ENCODE assay signal across 27 cellular contexts in genomic region chr16:13793788-13794461, GRCh38.
DNase-seq lines count a peak whose midpoint lies in the region; ATAC-seq, FAIRE-seq and TF ChIP-seq lines count a peak whose summit lies in the region.
"Had no signal": no experiment of that assay in that cellular context is flagged by ENCODE, and none has a peak within 500 bp of the region (broad histone marks: within the 10 kb centered on the region; RNA-seq: fewer than 3 reads in every experiment).

No MANE protein-coding gene starts in this region.

- intact Hi-C loops in HepG2 (cut with micrococcal nuclease; ENCODE audit: unreplicated experiment): no loop called here
- intact Hi-C loops in A673 (cut with micrococcal nuclease; ENCODE audit: unreplicated experiment): loop anchor here (10.0 kb wide), 1 partner anchor 61 kb away; no protein-coding TSS in a partner anchor

- peaks cover 10 to 36% (median 30%) of the 10 kb centered on the region in 4 donors for H3K4me1 ChIP-seq in liver (ENCODE audit: control insufficient read depth in 4 of 4, insufficient read depth in 4 of 4, low read length in 3 of 4)
- H3K4me1 ChIP-seq in HepG2 (ENCODE audit: insufficient read depth, low read length): no peaks in the 10 kb centered on the region
- H3K4me1 ChIP-seq in A673 (ENCODE audit: insufficient read depth, low read length, poor library complexity, severe bottlenecking): no peaks in the 10 kb centered on the region
- H3K4me1 ChIP-seq: adrenal gland, BLaER1, Caco-2, HAP-1, stomach had no signal

- WGBS in liver: 16% methylated on average over 3 of the region's 3 CpGs
- 0% methylated on average over 3 of the region's 3 CpGs for WGBS in HepG2 (ENCODE audit: low lambda C conversion rate)

- H3K4me2 ChIP-seq in HepG2 (ENCODE audit: low read depth, low read length): no peak overlapping the region
- H3K4me2 ChIP-seq: BLaER1 had no signal

- TF ChIP-seq CTCF in liver (IDR thresholded peaks at IDR 0.05; ENCODE audit: low read depth, low read length, missing input control): no peak
- TF ChIP-seq CTCF in HepG2 (CRISPR knock-in tag; IDR thresholded peaks at IDR 0.05): no peak
- TF ChIP-seq CTCF in HFFc6 (IDR thresholded peaks at IDR 0.05): no peak
- no peak for TF ChIP-seq CTCF in A673 (conservative IDR thresholded peaks at IDR 0.05; ENCODE audit: low read depth, low read length)

- H3K9me3 ChIP-seq in liver (ENCODE audit: control insufficient read depth in 4 of 4, low read length in 3 of 4): no peaks in the 10 kb centered on the region
- no peaks in the 10 kb centered on the region for H3K9me3 ChIP-seq in HepG2 (ENCODE audit: low read length)
- no peaks in the 10 kb centered on the region for H3K9me3 ChIP-seq in A673 (ENCODE audit: low read depth, low read length, poor library complexity, severe bottlenecking)
- H3K9me3 ChIP-seq: adrenal gland, Caco-2, HAP-1 had no signal

- H3K36me3 ChIP-seq in liver (ENCODE audit: control insufficient read depth in 4 of 4, insufficient read depth in 3 of 4, low read depth in 1 of 4, low read length in 3 of 4) (no peaks in the 10 kb centered on the region), HepG2 (replicated peaks in 1 of 2; ENCODE audit: control insufficient read depth in 1 of 2, insufficient read depth in 2 of 2, low read length in 2 of 2) (no peaks in the 10 kb centered on the region), A673 (ENCODE audit: insufficient read depth, low read length, poor library complexity, severe bottlenecking) (no peaks in the 10 kb centered on the region)
- H3K36me3 ChIP-seq: adrenal gland, BLaER1, brain microvascular endothelial cell, HAP-1, stomach had no signal

- H3K4me1 Mint-ChIP-seq in HFFc6 (ENCODE audit: low read depth) (no peaks in the 10 kb centered on the region), T-cell (no peaks in the 10 kb centered on the region)
- H3K4me1 Mint-ChIP-seq: activated CD4-positive, alpha-beta T cell treated with anti-CD3 and anti-CD28 coated beads, Interleukin-2, amount 10 ng/mL, durations not matched to agents 7 days and 5 days had no signal

- ATAC-seq in HepG2 (no peak), T-cell (replicated peaks in 1 of 4) (no peak)
- ATAC-seq: activated T-cell treated with anti-CD3 and anti-CD28 coated beads, Interleukin-2, amount 50 U/mL, for 4 hours; WTC11 had no signal

- H3K9ac ChIP-seq in liver (ENCODE audit: low read depth in 1 of 2, low read length in 2 of 2) (no peak overlapping the region), HepG2 (ENCODE audit: insufficient read depth, low read depth, low read length) (no peak overlapping the region)
- H3K9ac ChIP-seq: BLaER1 had no signal

- in situ Hi-C loops in HepG2 (cut with HindIII; ENCODE audit: extremely low pct_ligation_motif_present, low pct_unique_long_range_greater_than_20kb): no loop called here

- H3K27me3 Mint-ChIP-seq in HFFc6 (ENCODE audit: insufficient read depth) (no peaks in the 10 kb centered on the region), T-cell (peaks cover 5 to 11% of the 10 kb centered on the region in 2 donors)
- H3K27me3 Mint-ChIP-seq: activated CD4-positive, alpha-beta T cell treated with anti-CD3 and anti-CD28 coated beads, Interleukin-2, amount 10 ng/mL, durations not matched to agents 7 days and 5 days had no signal

- peak; percentile 24 to 60 for TF ChIP-seq RAD21 in liver (IDR thresholded peaks at IDR 0.05)
- no peak for TF ChIP-seq RAD21 in HepG2 (CRISPR knock-in tag; IDR thresholded peaks at IDR 0.05)

- no peak overlapping the region for H3K27ac Mint-ChIP-seq in HFFc6
- H3K27ac Mint-ChIP-seq in T-cell: no peak overlapping the region
- H3K27ac Mint-ChIP-seq: activated CD4-positive, alpha-beta T cell treated with anti-CD3 and anti-CD28 coated beads, Interleukin-2, amount 10 ng/mL, durations not matched to agents 7 days and 5 days; naive B cell; WTC11 had no signal

- no peak overlapping the region for H2AFZ ChIP-seq in HepG2 (ENCODE audit: low read length)

- H3K4me3 Mint-ChIP-seq in HFFc6 (no peak overlapping the region), T-cell (no peak overlapping the region)
- H3K4me3 Mint-ChIP-seq: activated CD4-positive, alpha-beta T cell treated with anti-CD3 and anti-CD28 coated beads, Interleukin-2, amount 10 ng/mL, durations not matched to agents 7 days and 5 days; activated T-cell treated with anti-CD3 and anti-CD28 coated beads, Interleukin-2, amount 50 U/mL, for 4 hours; naive B cell; WTC11 had no signal

- H3K27ac ChIP-seq in liver (ENCODE audit: low read depth in 1 of 2, low read length in 2 of 2) (peak overlapping the region; percentile 74 to 78), HepG2 (ENCODE audit: extremely low read length, insufficient read depth, low read length) (no peak overlapping the region), A673 (ENCODE audit: low read depth, low read length, poor library complexity, severe bottlenecking) (no peak overlapping the region)
- H3K27ac ChIP-seq: BLaER1, brain microvascular endothelial cell, epithelial cell of prostate, stomach had no signal

- H3K79me2 ChIP-seq in HepG2 (ENCODE audit: insufficient read depth, low read length): no peaks in the 10 kb centered on the region

- H3K27me3 ChIP-seq in liver (ENCODE audit: control insufficient read depth in 4 of 4, insufficient read depth in 4 of 4, low read length in 3 of 4): no peaks in the 10 kb centered on the region
- H3K27me3 ChIP-seq in HepG2 (ENCODE audit: control insufficient read depth in 1 of 2, insufficient read depth in 2 of 2, low read length in 2 of 2): peaks cover 0 to 16% of the 10 kb centered on the region in 2 experiments; a peak in 2 of 5 replicates
- H3K27me3 ChIP-seq in A673 (replicated peaks; ENCODE audit: insufficient read depth, low read depth, low read length, poor library complexity): no peaks in the 10 kb centered on the region
- H3K27me3 ChIP-seq: adrenal gland, BLaER1, brain microvascular endothelial cell had no signal

- H3K9me3 Mint-ChIP-seq in HFFc6 (peaks cover 28% of the 10 kb centered on the region), T-cell (peaks cover 4 to 14% (median 9%) of the 10 kb centered on the region in 3 donors)
- H3K9me3 Mint-ChIP-seq: activated CD4-positive, alpha-beta T cell treated with anti-CD3 and anti-CD28 coated beads, Interleukin-2, amount 10 ng/mL, durations not matched to agents 7 days and 5 days had no signal

- H3K36me3 Mint-ChIP-seq in HFFc6 (ENCODE audit: low read depth): no peaks in the 10 kb centered on the region
- no peaks in the 10 kb centered on the region for H3K36me3 Mint-ChIP-seq in T-cell
- H3K36me3 Mint-ChIP-seq: naive B cell had no signal

- TF ChIP-seq EP300 in HepG2 (IDR thresholded peaks at IDR 0.05; ENCODE audit: low read depth in 2 of 2, low read length in 2 of 2) (no peak), HepG2 (CRISPR knock-in tag; IDR thresholded peaks at IDR 0.05; ENCODE audit: borderline replicate concordance) (no peak)

- H4K20me1 ChIP-seq in HepG2 (ENCODE audit: insufficient read depth, low read length): no peaks in the 10 kb centered on the region
- H4K20me1 ChIP-seq: BLaER1 had no signal

- CTCF ChIA-PET in HepG2 (lab: Yijun Ruan, JAX; ENCODE audit: low intra/inter-chr PET ratio, low total read pairs) (no interaction called here), A673 (lab: Charles Lee) (no interaction called here), T-cell (lab: Charles Lee) (no interaction called here)

- H3K4me3 ChIP-seq in liver (ENCODE audit: low read depth in 1 of 3, low read length in 3 of 3) (no peak overlapping the region), HepG2 (replicated peaks in 1 of 3; ENCODE audit: insufficient read depth in 1 of 3, low read depth in 2 of 3, low read length in 3 of 3) (no peak overlapping the region), A673 (ENCODE audit: low read depth, low read length, poor library complexity, severe bottlenecking) (no peak overlapping the region)
- H3K4me3 ChIP-seq: adrenal gland, BLaER1, HAP-1, stomach had no signal

- POLR2A ChIA-PET in HepG2 (lab: Yijun Ruan, JAX): no interaction called here
- POLR2A ChIA-PET in A673 (lab: Charles Lee; ENCODE audit: low non-redundant PET): no interaction called here
- POLR2A ChIA-PET in T-cell (lab: Charles Lee): no interaction called here

- FAIRE-seq in HepG2 (lab: Jason Lieb, UNC): no peak
- FAIRE-seq: small intestine had no signal

- BruUV-seq in HepG2 (replicated peaks; lab: Mats Ljungman, UMichigan) (no TSS peak), A673 (replicated peaks; lab: Mats Ljungman, UMichigan) (no TSS peak)

- no peak for TF ChIP-seq POLR2A in HepG2 (IDR thresholded peaks at IDR 0.05; ENCODE audit: insufficient read depth in 1 of 2, low read depth in 2 of 2, low read length in 2 of 2)

- DNase-seq in HepG2 (ENCODE audit: low spot score) (no peak), globus pallidus (ENCODE audit: low spot score) (peak; percentile 37), occipital lobe (lab: John Stamatoyannopoulos, UW) (peak; percentile 32), HFFc6 (no peak), activated gamma-delta T cell treated with Interleukin-2 at 50 U/mL for 16 hours (no peak), A673 (ENCODE audit: low spot score) (no peak), T-cell (no peak)
- DNase-seq: activated CD4-positive, alpha-beta T cell treated with anti-CD3 and anti-CD28 coated beads, Interleukin-2, amount 10 ng/mL, durations not matched to agents 7 days and 5 days; activated naive CD4-positive, alpha-beta T cell; activated T-cell treated with anti-CD3 and anti-CD28 coated beads, Interleukin-2, amount 50 U/mL, for 4 hours; brain microvascular endothelial cell; Caco-2; effector CD4-positive, alpha-beta T cell; mesendoderm; naive B cell; NCI-H510A treated with DMSO at 0.1 percent for 48 hours; SIG-M5; small intestine; stimulated activated CD8-positive, alpha-beta memory T cell treated with anti-CD3 and anti-CD28 coated beads, Interleukin-4, amount 100 ng/mL, for 48 hours; stomach; trophoblast cell had no signal

TF ChIP-seq in liver, 16 proteins besides CTCF, POLR2A, EP300 and RAD21 (continues in another document):
- TF ChIP-seq YY1 (IDR thresholded peaks at IDR 0.05): peak; percentile 41

TF ChIP-seq in HepG2, 621 proteins besides CTCF, POLR2A, EP300 and RAD21:
- TF ChIP-seq ZNF724P (CRISPR knock-in tag; IDR thresholded peaks at IDR 0.05; ENCODE audit: borderline replicate concordance) (no peak), FOSL2 (CRISPR knock-in tag; IDR thresholded peaks at IDR 0.05) (no peak)

Comparison
In these comparisons a context has a peak if more than half of its experiments do, and no peak if none do; other contexts are left out.
1. H3K27ac ChIP-seq: peak in liver (2 of 2); none in HepG2 (single experiment) and A673 (single experiment).
2. DNase-seq: peak in globus pallidus (single experiment) and occipital lobe (single experiment); none in HepG2 (single experiment), HFFc6 (single experiment), activated gamma-delta T cell treated with Interleukin-2 at 50 U/mL for 16 hours (single experiment), A673 (single experiment) and T-cell (0 of 34).